In the genomic region with DNA sequence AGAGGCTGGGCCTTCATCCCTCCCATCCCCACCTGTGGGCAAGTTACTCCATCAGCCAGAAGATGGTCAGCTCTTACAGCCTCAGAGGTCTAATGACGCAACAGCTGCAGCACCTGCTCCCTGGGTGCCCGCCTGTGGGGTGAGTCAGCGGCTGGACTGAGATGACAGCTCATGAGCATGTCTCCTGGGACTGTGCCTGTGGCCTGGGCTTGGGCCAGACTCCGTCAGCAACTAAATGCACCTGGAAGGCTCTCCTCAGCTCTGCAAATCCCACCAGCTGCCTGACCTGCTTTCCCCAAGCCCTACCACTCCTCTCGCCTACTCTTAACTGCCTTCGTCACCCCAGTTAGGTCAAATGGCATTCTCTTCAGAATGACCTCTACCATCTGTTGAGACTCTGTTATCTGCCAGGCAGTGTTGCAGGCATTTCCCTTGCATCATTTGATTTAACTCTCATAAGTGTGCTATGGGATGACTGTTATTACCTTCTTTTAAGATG, we compare ENCODE assay signal across 8 cellular contexts. TPM values are rescaled to one million over a fixed set of nuclear protein-coding genes. Genes with fewer than 3 reads are reported as not detected.
DNase-seq lines count a peak whose midpoint lies in the region; ATAC-seq, FAIRE-seq and TF ChIP-seq lines count a peak whose summit lies in the region.

No MANE protein-coding gene starts in this region.

- intact Hi-C loops in K562 (cut with micrococcal nuclease): loop anchor here (5.0 kb wide), 1 partner anchor 46 kb away; a partner anchor contains a TSS

- H4K20me1 ChIP-seq in K562 (replicated peaks; ENCODE audit: control insufficient read depth, insufficient read depth, low read length): no peaks in the 10 kb centered on the region

- BruUV-seq in K562 (replicated peaks; lab: Mats Ljungman, UMichigan): no TSS peak

- no peaks in the 10 kb centered on the region for H3K27me3 ChIP-seq in K562 (ENCODE audit: control insufficient read depth in 2 of 2, insufficient read depth in 2 of 2, low read length in 2 of 2)

- DNase-seq in AG04449 (ENCODE audit: low read depth, low spot score) (peak; percentile 34), LHCN-M2 (ENCODE audit: low read depth) (peak; percentile 98), K562 (ENCODE audit: extremely low read depth in 1 of 4, low spot score in 3 of 4) (peak in 1 of 4 experiments; percentile 65), skeletal muscle cell (ENCODE audit: low read depth) (peak; percentile 96)
- DNase-seq in activated effector memory CD4-positive, alpha-beta T cell treated with anti-CD3 and anti-CD28 coated beads, Interleukin-2, amount 50 U/mL, for 16 hours: no peak
- no peak for DNase-seq in activated CD8-positive, alpha-beta memory T cell treated with anti-CD3 and anti-CD28 coated beads for 24 hours

- H3K9me1 ChIP-seq in K562 (ENCODE audit: control insufficient read depth, insufficient read depth, low read length): no peaks in the 10 kb centered on the region

- no peak for FAIRE-seq in K562 (lab: Jason Lieb, UNC)

- in situ Hi-C loops in K562 (cut with MboI): no loop called here

- no peak overlapping the region for H2AFZ ChIP-seq in K562 (ENCODE audit: low read depth, low read length)

- no peaks in the 10 kb centered on the region for H3K36me3 ChIP-seq in K562 (ENCODE audit: control insufficient read depth, insufficient read depth, low read length)

- CTCF ChIA-PET in AG04449 (lab: Yijun Ruan, JAX) (interaction anchor here (0.9 to 1.2 kb wide), 2 partner anchors 13 to 284 kb away, joined by 3 to 4 read pairs; no protein-coding TSS in a partner anchor), K562 (lab: Yijun Ruan, JAX; ENCODE audit: low intra/inter-chr PET ratio) (no interaction called here)

- H3K9ac ChIP-seq in K562 (ENCODE audit: insufficient read depth in 1 of 2, low read depth in 2 of 2, low read length in 2 of 2): no peak overlapping the region

- TF ChIP-seq CTCF in AG04449 (IDR thresholded peaks at IDR 0.05; ENCODE audit: insufficient read depth, low read length, missing control alignments) (no peak), K562 (IDR thresholded peaks at IDR 0.05 in 2 of 3, conservative IDR thresholded peaks at IDR 0.05 in 1 of 3; ENCODE audit: insufficient read depth in 2 of 3, low read depth in 1 of 3, low read length in 3 of 3) (no peak)

- peak; percentile 53 for ATAC-seq in GM21367 (IDR thresholded peaks at IDR 0.05; ENCODE audit: unreplicated experiment)
- peak; percentile 41 for ATAC-seq in K562
- no peak for ATAC-seq in HG02870 (IDR thresholded peaks at IDR 0.05; ENCODE audit: unreplicated experiment)

- H3K9me3 ChIP-seq in K562 (replicated peaks; ENCODE audit: control insufficient read depth, insufficient read depth, low read depth, low read length): no peaks in the 10 kb centered on the region

- H3K4me1 ChIP-seq in K562 (replicated peaks in 1 of 2; ENCODE audit: control insufficient read depth in 2 of 2, insufficient read depth in 2 of 2, low read length in 2 of 2): peaks cover 37 to 62% of the 10 kb centered on the region in 2 experiments

- WGBS in K562 (ENCODE audit: insufficient coverage, low coverage, missing lambda C conversion rate): 27% methylated on average over 6 of the region's 6 CpGs

- 0 out of 2 replicates have a peak, but pooled peaks have one; percentile 7 for TF ChIP-seq EP300 in K562 (IDR thresholded peaks at IDR 0.05; ENCODE audit: low read length)

- TF ChIP-seq RAD21 in K562 (CRISPR knock-in tag; conservative IDR thresholded peaks at IDR 0.05 in 1 of 2, IDR thresholded peaks at IDR 0.05 in 1 of 2): no peak

- POLR2A ChIA-PET in AG04449 (lab: Yijun Ruan, JAX): interaction anchor here (1.2 kb wide), 1 partner anchor 10 kb away, joined by 4 read pairs; no protein-coding TSS in a partner anchor
- POLR2A ChIA-PET in K562 (lab: Yijun Ruan, JAX): interaction anchor here (0.7 to 3.6 kb wide), 6 partner anchors 11 to 78 kb away, joined by 3 to 12 read pairs (median 4); no protein-coding TSS in a partner anchor

- H3K4me2 ChIP-seq in K562 (ENCODE audit: insufficient read depth, low read length): no peak overlapping the region

- H3K27ac ChIP-seq in K562 (ENCODE audit: extremely low read depth, low read depth, low read length): no peak overlapping the region

- H3K4me3 ChIP-seq in AG04449 (ENCODE audit: low read depth, low read length): no peak overlapping the region
- H3K4me3 ChIP-seq in K562: no peak overlapping the region
- no peak overlapping the region for H3K4me3 ChIP-seq in skeletal muscle cell (ENCODE audit: low read depth, low read length)

- no peaks in the 10 kb centered on the region for H3K79me2 ChIP-seq in K562 (ENCODE audit: control insufficient read depth, insufficient read depth, low read length)

- no peak for TF ChIP-seq POLR2A in K562 (conservative IDR thresholded peaks at IDR 0.05)

TF ChIP-seq in K562, 482 proteins besides CTCF, POLR2A, EP300 and RAD21 (continues in another document):
- TF ChIP-seq MEIS2 (IDR thresholded peaks at IDR 0.05; ENCODE audit: partially characterized antibody) (peak; percentile 51), CEBPB (tag; IDR thresholded peaks at IDR 0.05) (peak; percentile 74), MTA2 (IDR thresholded peaks at IDR 0.05; ENCODE audit: low read depth) (0 out of 2 replicates have a peak, but pooled peaks have one; percentile 4), NR2C1 (IDR thresholded peaks at IDR 0.05) (no peak), NR2C1 (tag; IDR thresholded peaks at IDR 0.05) (0 out of 2 replicates have a peak, but pooled peaks have one; percentile 10), JUND (IDR thresholded peaks at IDR 0.05; ENCODE audit: borderline replicate concordance, low read depth, low read length) (peak; percentile 90), JUND (tag; IDR thresholded peaks at IDR 0.05; ENCODE audit: borderline replicate concordance, low read depth, low read length) (peak; percentile 63; the same call in 1 of the 3 replicates)
- TF ChIP-seq, protein P1, sequence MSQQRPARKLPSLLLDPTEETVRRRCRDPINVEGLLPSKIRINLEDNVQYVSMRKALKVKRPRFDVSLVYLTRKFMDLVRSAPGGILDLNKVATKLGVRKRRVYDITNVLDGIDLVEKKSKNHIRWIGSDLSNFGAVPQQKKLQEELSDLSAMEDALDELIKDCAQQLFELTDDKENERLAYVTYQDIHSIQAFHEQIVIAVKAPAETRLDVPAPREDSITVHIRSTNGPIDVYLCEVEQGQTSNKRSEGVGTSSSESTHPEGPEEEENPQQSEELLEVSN (IDR thresholded peaks at IDR 0.05; ENCODE audit: borderline replicate concordance in 1 of 2, extremely low read depth in 1 of 2, insufficient read depth in 1 of 2, insufficient read length in 1 of 2, low read depth in 1 of 2, low read length in 1 of 2, poor library complexity in 1 of 2, severe bottlenecking in 1 of 2): peak in 1 of 2 experiments; percentile 41

RNA-seq across cellular contexts. Expression of a gene that starts 47.7 kb away (rescaled TPM):
- total RNA-seq in LHCN-M2 (2014; rRNA removed) (7.3 and 8.5 TPM in 2 replicates), K562 (2014; rRNA removed) (12.2 and 13.1 TPM in 2 replicates), K562 (2014; rRNA removed; fragmentation: Illumina TruSeq; extraction: Trizol) (11.2 and 11.5 TPM in 2 replicates), K562 (2015; rRNA removed; fragmentation: Illumina TruSeq; extraction: Trizol) (14.0 and 15.4 TPM in 2 replicates), K562 (2021) (24.4 and 26.2 TPM in 2 replicates)
- polyA plus RNA-seq in LHCN-M2 (2012): 8.9 TPM
- total RNA-seq in K562 (2011; cell fraction: chromatin; rRNA removed; ENCODE audit: low replicate concordance): 11.0 and 16.7 TPM in 2 replicates
- total RNA-seq in K562 (2011; cell fraction: nucleolus; rRNA removed): 10.9 and 16.3 TPM in 2 replicates
- 9.7 and 11.9 TPM in 2 replicates for total RNA-seq in K562 (2011; cell fraction: nucleoplasm; rRNA removed)
- polyA plus RNA-seq in K562 (2011; rRNA removed) (8.7 and 10.5 TPM in 2 replicates), K562 (2014; fragmentation: Illumina TruSeq; extraction: Trizol) (17.9 and 24.2 TPM in 2 replicates), K562 (2014; fragmentation: Nextera tagmentation; extraction: Ambion mirVana) (1 to 10 TPM; 1.7 to 2.2 TPM), K562 (2014; rRNA removed) (12.8 and 13.7 TPM in 2 replicates)
- polyA plus RNA-seq in K562 (2011; cell fraction: cytosol; rRNA removed): 5.4 and 6.5 TPM in 2 replicates
- polyA plus RNA-seq in K562 (2011; cell fraction: nucleus; rRNA removed): 17.0 and 22.9 TPM in 2 replicates
- polyA plus RNA-seq in K562 (2012): 12.5 and 19.4 TPM in 2 replicates
- 6.7 and 7.2 TPM in 2 replicates for polyA minus RNA-seq in K562 (2011; rRNA and poly(A)+ RNA removed)
- polyA minus RNA-seq in K562 (2011; cell fraction: cytosol; rRNA and poly(A)+ RNA removed): 7.4 and 11.6 TPM in 2 replicates
- 9.2 and 9.9 TPM in 2 replicates for polyA minus RNA-seq in K562 (2011; cell fraction: nucleus; rRNA and poly(A)+ RNA removed)

Comparison
In these comparisons a context has a peak if more than half of its experiments do, and no peak if none do; other contexts are left out.
1. DNase-seq: peak in AG04449 (single experiment), LHCN-M2 (single experiment) and skeletal muscle cell (single experiment); none in activated effector memory CD4-positive, alpha-beta T cell treated with anti-CD3 and anti-CD28 coated beads, Interleukin-2, amount 50 U/mL, for 16 hours (single experiment) and activated CD8-positive, alpha-beta memory T cell treated with anti-CD3 and anti-CD28 coated beads for 24 hours (single experiment).